In the genomic region with DNA sequence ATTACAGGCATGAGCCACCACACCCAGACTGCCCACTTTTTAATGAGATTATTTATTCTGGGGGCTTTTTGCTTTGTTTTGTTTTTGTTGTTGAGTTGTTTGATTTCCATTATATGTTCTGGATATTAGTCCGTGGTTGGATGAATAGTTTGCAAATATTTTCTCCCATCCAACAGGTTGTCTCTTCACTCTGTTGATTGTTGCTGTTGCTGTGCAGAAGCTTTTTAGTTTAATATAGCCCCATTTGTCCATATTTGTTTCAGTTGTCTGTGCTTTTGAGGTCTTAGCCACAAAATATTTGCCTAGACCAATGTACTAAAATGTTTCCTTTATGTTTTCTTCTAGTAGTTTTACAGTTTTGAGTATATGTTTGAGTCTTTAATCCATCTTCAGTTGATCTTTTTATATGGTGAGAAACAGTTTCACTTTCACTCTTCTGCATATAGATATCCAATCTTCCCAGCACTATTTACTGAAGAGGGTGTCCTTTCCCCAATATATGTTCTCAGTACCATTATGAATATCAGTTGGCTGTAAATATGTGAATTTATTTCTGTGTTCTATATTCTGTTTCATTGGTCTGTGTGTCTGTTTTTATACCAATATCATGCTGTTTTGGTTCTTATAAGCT, we compare ENCODE assay signal across 1 cellular context.
TF ChIP-seq lines count a peak whose summit lies in the region.

No MANE protein-coding gene starts in this region.

TF ChIP-seq in HepG2, 621 proteins besides CTCF, POLR2A, EP300 and RAD21 (continued from another document):
- TF ChIP-seq, protein P1, sequence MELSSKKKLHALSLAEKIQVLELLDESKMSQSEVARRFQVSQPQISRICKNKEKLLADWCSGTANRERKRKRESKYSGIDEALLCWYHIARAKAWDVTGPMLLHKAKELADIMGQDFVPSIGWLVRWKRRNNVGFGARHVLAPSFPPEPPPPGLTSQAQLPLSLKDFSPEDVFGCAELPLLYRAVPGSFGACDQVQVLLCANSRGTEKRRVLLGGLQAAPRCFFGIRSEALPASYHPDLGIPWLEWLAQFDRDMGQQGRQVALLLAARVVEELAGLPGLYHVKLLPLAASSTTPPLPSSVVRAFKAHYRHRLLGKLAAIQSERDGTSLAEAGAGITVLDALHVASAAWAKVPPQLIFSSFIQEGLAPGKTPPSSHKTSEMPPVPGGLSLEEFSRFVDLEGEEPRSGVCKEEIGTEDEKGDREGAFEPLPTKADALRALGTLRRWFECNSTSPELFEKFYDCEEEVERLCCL (CRISPR knock-in tag; IDR thresholded peaks at IDR 0.05; ENCODE audit: borderline replicate concordance) = no peak
- TF ChIP-seq ZNF546 (CRISPR knock-in tag; conservative IDR thresholded peaks at IDR 0.05) = no peak
- TF ChIP-seq ZNF598 (CRISPR knock-in tag; IDR thresholded peaks at IDR 0.05; ENCODE audit: borderline replicate concordance) = no peak
- TF ChIP-seq SCMH1 (CRISPR knock-in tag; IDR thresholded peaks at IDR 0.05; ENCODE audit: borderline replicate concordance) = no peak
- TF ChIP-seq DR1 (CRISPR knock-in tag; IDR thresholded peaks at IDR 0.05) = no peak
- TF ChIP-seq, protein P2, sequence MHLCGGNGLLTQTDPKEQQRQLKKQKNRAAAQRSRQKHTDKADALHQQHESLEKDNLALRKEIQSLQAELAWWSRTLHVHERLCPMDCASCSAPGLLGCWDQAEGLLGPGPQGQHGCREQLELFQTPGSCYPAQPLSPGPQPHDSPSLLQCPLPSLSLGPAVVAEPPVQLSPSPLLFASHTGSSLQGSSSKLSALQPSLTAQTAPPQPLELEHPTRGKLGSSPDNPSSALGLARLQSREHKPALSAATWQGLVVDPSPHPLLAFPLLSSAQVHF (CRISPR knock-in tag; IDR thresholded peaks at IDR 0.05) = no peak
- TF ChIP-seq ZNF205 (CRISPR knock-in tag; IDR thresholded peaks at IDR 0.05) = no peak
- TF ChIP-seq ZNF672 (CRISPR knock-in tag; IDR thresholded peaks at IDR 0.05) = no peak
- TF ChIP-seq ZNF550 (CRISPR knock-in tag; IDR thresholded peaks at IDR 0.05; ENCODE audit: borderline replicate concordance) = no peak
- TF ChIP-seq POLR2G (IDR thresholded peaks at IDR 0.05; ENCODE audit: low read depth, low read length) = no peak
- no peak for TF ChIP-seq SOX5 (CRISPR knock-in tag; IDR thresholded peaks at IDR 0.05; ENCODE audit: borderline replicate concordance)
- no peak for TF ChIP-seq SATB2 (CRISPR knock-in tag; IDR thresholded peaks at IDR 0.05)
